In genomic region chr6:135233676-135234491, GRCh38 we compare ENCODE assay signal across 10 cellular contexts. TPM values are rescaled to one million over a fixed set of nuclear protein-coding genes. Genes with fewer than 3 reads are reported as not detected.
A peak's percentile ranks its signal among the peaks of the same experiment; 100 is the strongest.
DNase-seq lines count a peak whose midpoint lies in the region; ATAC-seq and TF ChIP-seq lines count a peak whose summit lies in the region.
"Had no signal": no experiment of that assay in that cellular context is flagged by ENCODE, and none has a peak within 500 bp of the region (broad histone marks: within the 10 kb centered on the region; RNA-seq: fewer than 3 reads in every experiment).

No MANE protein-coding gene starts in this region.

- no peak for TF ChIP-seq CTCF in GM06990 (IDR thresholded peaks at IDR 0.05; ENCODE audit: insufficient read depth, low read length, poor library complexity, severe bottlenecking)
- TF ChIP-seq CTCF in esophagus muscularis mucosa (IDR thresholded peaks at IDR 0.05), result no peak

- no peaks in the 10 kb centered on the region for H3K27me3 ChIP-seq in GM06990 (replicated peaks; ENCODE audit: control insufficient read depth, insufficient read depth, low read length)
- no peaks in the 10 kb centered on the region for H3K27me3 ChIP-seq in esophagus muscularis mucosa
- H3K27me3 ChIP-seq: Peyer's patch, right lobe of liver had no signal

- no peaks in the 10 kb centered on the region for H3K9me3 ChIP-seq in esophagus muscularis mucosa
- H3K9me3 ChIP-seq: Peyer's patch, right lobe of liver had no signal

- H3K27ac ChIP-seq in esophagus muscularis mucosa (replicated peaks in 1 of 4), result no peak overlapping the region
- H3K27ac ChIP-seq: Peyer's patch, right lobe of liver had no signal

- no peaks in the 10 kb centered on the region for H3K36me3 ChIP-seq in GM06990 (ENCODE audit: control insufficient read depth, insufficient read depth, low read length)
- H3K36me3 ChIP-seq in esophagus muscularis mucosa, result no peaks in the 10 kb centered on the region
- H3K36me3 ChIP-seq: Peyer's patch, right lobe of liver had no signal

- ATAC-seq in GM19467 (IDR thresholded peaks at IDR 0.05; ENCODE audit: unreplicated experiment) (peak; percentile 48), HG03280 (IDR thresholded peaks at IDR 0.05; ENCODE audit: unreplicated experiment) (peak; percentile 56)

- no peak for TF ChIP-seq POLR2A in esophagus muscularis mucosa (IDR thresholded peaks at IDR 0.05; ENCODE audit: low read depth)

- 44% methylated on average over 5 of the region's 5 CpGs for WGBS in esophagus muscularis mucosa

- no peak overlapping the region for H3K4me3 ChIP-seq in GM06990 (replicated peaks; ENCODE audit: low read depth, low read length)
- H3K4me3 ChIP-seq in esophagus muscularis mucosa, result no peak overlapping the region
- H3K4me3 ChIP-seq: Peyer's patch, right lobe of liver had no signal

- no peak for TF ChIP-seq EP300 in esophagus muscularis mucosa (IDR thresholded peaks at IDR 0.05)

- DNase-seq in GM06990 (ENCODE audit: extremely low read depth, insufficient read length), result peak; percentile 29
- peak; percentile 45 for DNase-seq in RPMI8226
- DNase-seq in esophagus muscularis mucosa (ENCODE audit: extremely low spot score), result no peak
- no peak for DNase-seq in amniotic stem cell (lab: John Stamatoyannopoulos, UW)
- no peak for DNase-seq in SW480 (ENCODE audit: low spot score)
- DNase-seq in inferior parietal cortex (ENCODE audit: extremely low spot score), result no peak
- DNase-seq: Peyer's patch, right lobe of liver had no signal

- intact Hi-C loops in esophagus muscularis mucosa (cut with DNase I), result no loop called here

- peaks cover 0 to 6% (median 0%) of the 10 kb centered on the region in 4 donors for H3K4me1 ChIP-seq in esophagus muscularis mucosa
- H3K4me1 ChIP-seq: Peyer's patch, right lobe of liver had no signal

RNA-seq across cellular contexts. Expression of gene MYB, which starts 52.8 kb away (rescaled TPM):
- total RNA-seq in esophagus muscularis mucosa, result under 1 TPM; 0.29 to 0.83 (median 0.50) TPM

Comparison
In these comparisons a context has a peak if more than half of its experiments do, and no peak if none do; other contexts are left out.
1. DNase-seq: peak in GM06990 (single experiment) and RPMI8226 (single experiment); none in esophagus muscularis mucosa (single experiment), amniotic stem cell (single experiment), SW480 (single experiment) and inferior parietal cortex (single experiment).